33 cellular contexts compared by ENCODE assay signal in the genomic region with DNA sequence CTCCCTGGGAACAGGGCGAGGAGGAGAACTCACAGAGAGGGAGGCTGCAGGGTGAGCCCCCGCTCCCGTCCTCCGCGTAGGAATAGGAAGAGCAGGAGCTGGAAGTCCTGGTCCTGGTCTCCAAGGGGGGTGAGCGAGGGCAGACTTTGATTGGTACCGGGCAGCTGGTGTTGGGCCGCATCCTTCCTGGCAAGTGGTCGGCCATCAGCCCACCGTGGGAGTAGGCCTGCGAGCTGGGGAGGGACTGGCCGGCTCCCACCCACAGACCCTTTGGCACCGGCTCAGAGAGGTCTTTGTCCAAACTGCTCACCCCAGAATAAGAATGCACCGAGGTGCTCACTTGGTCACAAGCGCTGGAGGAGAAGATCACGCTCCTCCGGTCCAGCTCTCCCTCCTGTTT. TPM values are rescaled to one million over a fixed set of nuclear protein-coding genes. Genes with fewer than 3 reads are reported as not detected.
DNase-seq lines count a peak whose midpoint lies in the region; ATAC-seq, FAIRE-seq and TF ChIP-seq lines count a peak whose summit lies in the region.
"Had no signal": no experiment of that assay in that cellular context is flagged by ENCODE, and none has a peak within 500 bp of the region (broad histone marks: within the 10 kb centered on the region; RNA-seq: fewer than 3 reads in every experiment).

No MANE protein-coding gene starts in this region.

- no peak for TF ChIP-seq POLR2A in H1 (IDR thresholded peaks at IDR 0.05; ENCODE audit: control extremely low read depth in 1 of 2, low read depth in 2 of 2, low read length in 2 of 2)

- no peaks in the 10 kb centered on the region for H3K9me3 ChIP-seq in BLaER1 treated with 17β-estradiol and CSF1 and Interleukin-3, amounts not matched to agents 10 nM and 100 nM (replicated peaks in 1 of 11)
- no peaks in the 10 kb centered on the region for H3K9me3 ChIP-seq in Panc1 (ENCODE audit: control insufficient read depth, insufficient read depth, low read depth, low read length)
- H3K9me3 ChIP-seq in H1 (ENCODE audit: insufficient read depth in 2 of 2, low read depth in 1 of 2, low read length in 1 of 2), result no peaks in the 10 kb centered on the region
- H3K9me3 ChIP-seq: adrenal gland, BE2C, SJSA1 had no signal

- no peak overlapping the region for H3K14ac ChIP-seq in H1 (ENCODE audit: insufficient read length)

- no peaks in the 10 kb centered on the region for H3K23me2 ChIP-seq in H1 (ENCODE audit: low read depth, low read length)

- H3K27me3 ChIP-seq in BLaER1 treated with 17β-estradiol and CSF1 and Interleukin-3, amounts not matched to agents 10 nM and 100 nM, result no peaks in the 10 kb centered on the region
- no peaks in the 10 kb centered on the region for H3K27me3 ChIP-seq in Panc1 (ENCODE audit: control insufficient read depth, insufficient read depth, low read length)
- H3K27me3 ChIP-seq in H1 (replicated peaks in 1 of 4; ENCODE audit: control insufficient read depth in 3 of 4, extremely low read depth in 1 of 4, insufficient read depth in 3 of 4, low read length in 3 of 4), result no peaks in the 10 kb centered on the region
- H3K27me3 ChIP-seq: adrenal gland, BE2C, SJSA1 had no signal

- DNase-seq in Panc1 (ENCODE audit: low read depth, low spot score), result no peak
- no peak for DNase-seq in H1 (ENCODE audit: low read depth in 1 of 2, low spot score in 2 of 2)
- DNase-seq in omental fat pad (ENCODE audit: low spot score), result no peak
- no peak for DNase-seq in frontal cortex (ENCODE audit: low spot score in 2 of 2)
- DNase-seq in AG08395 (ENCODE audit: low spot score), result no peak
- DNase-seq in retina, result no peak
- DNase-seq: ACHN; activated B cell treated with CpG ODN at 0.5 μM for 24 hours; activated CD4-positive, alpha-beta T cell treated with anti-CD3 and anti-CD28 coated beads, Interleukin-2, amount 10 ng/mL, durations not matched to agents 7 days and 5 days; adrenal gland; BE2C; central memory CD4-positive, alpha-beta T cell; COR-L47; kidney glomerular epithelial cell; midbrain; natural killer cell; NCI-H146; NCI-H446 treated with DMSO at 0.1 percent for 48 hours; NCI-H774; occipital lobe; stimulated activated naive CD4-positive, alpha-beta T cell had no signal

- peaks cover 0 to 4% (median 0%) of the 10 kb centered on the region in 11 experiments; a peak in 1 of 22 replicates for H4K20me1 ChIP-seq in BLaER1 treated with 17β-estradiol and CSF1 and Interleukin-3, amounts not matched to agents 10 nM and 100 nM
- no peaks in the 10 kb centered on the region for H4K20me1 ChIP-seq in H1 (replicated peaks in 1 of 2; ENCODE audit: control insufficient read depth in 1 of 2, insufficient read depth in 2 of 2, low read length in 2 of 2)

- no peak overlapping the region for H4K5ac ChIP-seq in H1 (ENCODE audit: insufficient read length, low read depth, low read length)

- 0 out of 2 replicates have a peak overlapping the region, but pooled peaks have one; percentile 11 for H4K8ac ChIP-seq in H1 (ENCODE audit: extremely low read depth, insufficient read depth, low read length)

- H2BK15ac ChIP-seq in H1 (ENCODE audit: low read length), result no peak overlapping the region

- H3K23ac ChIP-seq in H1 (ENCODE audit: insufficient read length), result no peak overlapping the region

- H3K4me2 ChIP-seq in BLaER1 treated with 17β-estradiol and CSF1 and Interleukin-3, amounts not matched to agents 10 nM and 100 nM, result peak overlapping the region in 2 of 11 experiments; percentile 75; a peak in 2 of 22 replicates
- H3K4me2 ChIP-seq in H1 (ENCODE audit: insufficient read depth in 1 of 2, low read depth in 2 of 2, low read length in 2 of 2), result no peak overlapping the region

- H2BK12ac ChIP-seq in H1 (ENCODE audit: low read depth, low read length), result no peak overlapping the region

- H3K27ac ChIP-seq in BLaER1 treated with 17β-estradiol and CSF1 and Interleukin-3, amounts not matched to agents 10 nM and 100 nM, result peak overlapping the region in 9 of 11 experiments; percentile 14 to 90 (median 87); a peak in 17 of 22 replicates
- H3K27ac ChIP-seq in Panc1 (ENCODE audit: low read length), result peak overlapping the region; percentile 69
- no peak overlapping the region for H3K27ac ChIP-seq in H1 (ENCODE audit: low read depth, low read length)
- H3K27ac ChIP-seq: adrenal gland, SJSA1 had no signal

- in situ Hi-C loops in Panc1 (cut with HindIII; ENCODE audit: low pct_unique_long_range_greater_than_20kb, low sequenced_read_pairs), result no loop called here

- WGBS in H1 (ENCODE audit: extremely low coverage in 1 of 2, insufficient coverage in 1 of 2, insufficient read length in 1 of 2, insufficient replicate concordance in 2 of 2, low coverage in 1 of 2, low lambda C conversion rate in 2 of 2, missing lambda C conversion rate in 1 of 2), 2 experiments, result 93% methylated on average over 17 of the region's 17 CpGs; no CpG with 5 or more reads in 1 of the 2 experiments

- POLR2A ChIA-PET in Panc1 (lab: Charles Lee) (no interaction called here), H1 (lab: Charles Lee; ENCODE audit: partially characterized antibody) (no interaction called here)

- no peak overlapping the region for H3K56ac ChIP-seq in H1 (replicated peaks; ENCODE audit: insufficient read length, low read depth, low read length)

- CTCF ChIA-PET in Panc1 (lab: Charles Lee) (interaction anchor here (0.7 kb wide), 1 partner anchor 311 kb away, joined by 3 read pairs; no protein-coding TSS in a partner anchor), H1 (lab: Charles Lee; ENCODE audit: partially characterized antibody) (interaction anchor here (0.6 to 4.1 kb wide), 9 partner anchors 10 to 1230 kb away, joined by 3 to 30 read pairs (median 3); no protein-coding TSS in a partner anchor)

- TF ChIP-seq EP300 in H1 (IDR thresholded peaks at IDR 0.05; ENCODE audit: borderline replicate concordance in 1 of 2, low read depth in 2 of 2, low read length in 2 of 2), result no peak

- intact Hi-C loops in Panc1 (cut with micrococcal nuclease; ENCODE audit: unreplicated experiment), result no loop called here

- no peaks in the 10 kb centered on the region for H3K79me1 ChIP-seq in H1 (ENCODE audit: low read depth, low read length)

- FAIRE-seq in H1 (lab: Jason Lieb, UNC) (no peak), frontal cortex (lab: Jason Lieb, UNC) (no peak)
- FAIRE-seq: GM12878, H54, urothelium cell line had no signal

- H3K4ac ChIP-seq in H1 (replicated peaks; ENCODE audit: insufficient read length, low read depth, low read length), result no peak overlapping the region

- TF ChIP-seq CTCF in Panc1 (IDR thresholded peaks at IDR 0.05) (no peak), H1 (IDR thresholded peaks at IDR 0.05; ENCODE audit: control extremely low read depth in 1 of 3, insufficient read depth in 1 of 3, low read depth in 1 of 3, low read length in 3 of 3) (no peak), omental fat pad (IDR thresholded peaks at IDR 0.05) (no peak)

- H3K9ac ChIP-seq in BLaER1 treated with 17β-estradiol and CSF1 and Interleukin-3, amounts not matched to agents 10 nM and 100 nM, result no peak overlapping the region; a peak in 1 of 22 replicates
- H3K9ac ChIP-seq in H1 (replicated peaks in 1 of 4; ENCODE audit: extremely low read depth in 1 of 4, low read depth in 3 of 4, low read length in 3 of 4), result no peak overlapping the region

- H3K4me1 ChIP-seq in BLaER1 treated with 17β-estradiol and CSF1 and Interleukin-3, amounts not matched to agents 10 nM and 100 nM, result peaks cover 29 to 48% (median 41%) of the 10 kb centered on the region in 10 experiments
- H3K4me1 ChIP-seq in Panc1 (ENCODE audit: control insufficient read depth, insufficient read depth, low read length) (peaks cover 21% of the 10 kb centered on the region), H1 (replicated peaks in 1 of 4; ENCODE audit: control insufficient read depth in 3 of 4, insufficient read depth in 4 of 4, low read length in 3 of 4) (no peaks in the 10 kb centered on the region)
- H3K4me1 ChIP-seq: adrenal gland had no signal

- no peak overlapping the region for H3K4me3 ChIP-seq in BLaER1 treated with 17β-estradiol and CSF1 and Interleukin-3, amounts not matched to agents 10 nM and 100 nM
- no peak overlapping the region for H3K4me3 ChIP-seq in Panc1 (ENCODE audit: low read depth in 2 of 2, low read length in 2 of 2)
- H3K4me3 ChIP-seq in H1 (ENCODE audit: extremely low read depth in 1 of 4, insufficient read depth in 2 of 4, low read depth in 3 of 4, low read length in 4 of 4), result no peak overlapping the region
- H3K4me3 ChIP-seq: adrenal gland, GM12878, SJSA1 had no signal

- no peaks in the 10 kb centered on the region for H3K79me2 ChIP-seq in H1 (ENCODE audit: control insufficient read depth in 1 of 2, insufficient read depth in 2 of 2, low read length in 2 of 2)

- H2AK5ac ChIP-seq in H1 (ENCODE audit: low read depth, low read length), result no peak overlapping the region

- H4K91ac ChIP-seq in H1 (replicated peaks; ENCODE audit: insufficient read length, low read length), result no peak overlapping the region

- peaks cover 0 to 58% (median 24%) of the 10 kb centered on the region in 11 experiments; a peak in 13 of 22 replicates for H3K36me3 ChIP-seq in BLaER1 treated with 17β-estradiol and CSF1 and Interleukin-3, amounts not matched to agents 10 nM and 100 nM
- H3K36me3 ChIP-seq in Panc1 (ENCODE audit: control insufficient read depth, insufficient read depth, low read length), result no peaks in the 10 kb centered on the region
- no peaks in the 10 kb centered on the region for H3K36me3 ChIP-seq in H1 (ENCODE audit: control insufficient read depth in 2 of 4, insufficient read depth in 4 of 4, low read length in 3 of 4)
- H3K36me3 ChIP-seq: adrenal gland, BE2C, SJSA1 had no signal

- no peak overlapping the region for H2BK20ac ChIP-seq in H1 (ENCODE audit: low read length)

- TF ChIP-seq RAD21 in H1 (IDR thresholded peaks at IDR 0.05 in 1 of 2, conservative IDR thresholded peaks at IDR 0.05 in 1 of 2; ENCODE audit: low read depth in 2 of 2, low read length in 2 of 2), result no peak

- no peak overlapping the region for H2AFZ ChIP-seq in H1 (ENCODE audit: low read length)

- H3K18ac ChIP-seq in H1 (ENCODE audit: extremely low read depth, low read length), result no peak overlapping the region

- H2BK120ac ChIP-seq in H1 (replicated peaks; ENCODE audit: low read depth, low read length), result no peak overlapping the region

- ATAC-seq in Panc1, result no peak
- ATAC-seq in omental fat pad (ENCODE audit: low FRiP score), result peak; percentile 11
- ATAC-seq: GM12878, natural killer cell had no signal

- H2BK5ac ChIP-seq in H1 (ENCODE audit: low read depth, low read length), result no peak overlapping the region

- BruUV-seq in Panc1 (replicated peaks; lab: Mats Ljungman, UMichigan), result no TSS peak

RNA-seq across cellular contexts. Expression of gene GJA10, which starts 56.2 kb away (rescaled TPM):
- total RNA-seq in Panc1 (2021; ENCODE audit: unreplicated experiment) (not detected), omental fat pad (not detected), frontal cortex (not detected)
- polyA plus RNA-seq in Panc1 (2012; ENCODE audit: insufficient read length), result not detected
- not detected in 2 replicates for total RNA-seq in H1 (2021; fragmentation: NEBNext Ultra II Directional; extraction: Animal tissue kit (Norgen Biotek cat#: 25700))
- 0.17 and 0.21 TPM in 2 replicates for polyA plus RNA-seq in H1 (2011; rRNA removed)
- 0.05 TPM for polyA plus RNA-seq in H1 (2011; cell fraction: cytosol; rRNA removed)
- 0.07 TPM for polyA plus RNA-seq in H1 (2011; cell fraction: nucleus; rRNA removed)
- polyA plus RNA-seq in H1 (2012, experiment 1 of 2), result 0.20 to 0.27 TPM (median 0.23 TPM) in 3 of 4 replicates, not detected in the other
- polyA plus RNA-seq in H1 (2012, experiment 2 of 2), result 0.14 TPM
- not detected for polyA plus RNA-seq in H1 (2013, experiment 1 of 2)
- 0.06 TPM for polyA plus RNA-seq in H1 (2013, experiment 2 of 2)
- 0.76 TPM in 1 of 2 replicates, not detected in the other for polyA minus RNA-seq in H1 (2011; rRNA and poly(A)+ RNA removed)
- polyA minus RNA-seq in H1 (2011; cell fraction: cytosol; rRNA and poly(A)+ RNA removed), result not detected
- polyA minus RNA-seq in H1 (2011; cell fraction: nucleus; rRNA and poly(A)+ RNA removed), result 0.70 TPM
- total RNA-seq: activated B cell treated with CpG ODN at 0.5 μM for 24 hours; activated CD4-positive, alpha-beta T cell treated with anti-CD3 and anti-CD28 coated beads, Interleukin-2, amount 10 ng/mL, durations not matched to agents 7 days and 5 days; adrenal gland; esophagus mucosa; fibroblast of villous mesenchyme; GM12878; HT1080; lower leg skin; natural killer cell; occipital lobe; RPMI7951; SJSA1; skeletal muscle tissue; temporal lobe had no signal
- polyA plus RNA-seq: adrenal gland, GM12878 had no signal
